32 cellular contexts compared by ENCODE assay signal in genomic region chr7:73903321-73904218, GRCh38. TPM values are rescaled to one million over a fixed set of nuclear protein-coding genes. Genes with fewer than 3 reads are reported as not detected.
DNase-seq lines count a peak whose midpoint lies in the region; ATAC-seq and TF ChIP-seq lines count a peak whose summit lies in the region.
"Had no signal": no experiment of that assay in that cellular context is flagged by ENCODE, and none has a peak within 500 bp of the region (broad histone marks: within the 10 kb centered on the region; RNA-seq: fewer than 3 reads in every experiment).

No MANE protein-coding gene starts in this region.

- no peaks in the 10 kb centered on the region for H3K36me3 Mint-ChIP-seq in chondrocyte (ENCODE audit: low read depth)
- no peaks in the 10 kb centered on the region for H3K36me3 Mint-ChIP-seq in mesothelial cell of epicardium
- H3K36me3 Mint-ChIP-seq: activated naive CD8-positive, alpha-beta T cell treated with anti-CD3 and anti-CD28 coated beads for 36 hours; immature natural killer cell; type B pancreatic cell had no signal

- H3F3A ChIP-seq in GM23248 (ENCODE audit: insufficient read depth) = no peaks in the 10 kb centered on the region

- TF ChIP-seq CTCF in IMR-90 (conservative IDR thresholded peaks at IDR 0.05; ENCODE audit: low read depth, low read length) (no peak), chondrocyte (IDR thresholded peaks at IDR 0.05) (no peak), mesothelial cell of epicardium (IDR thresholded peaks at IDR 0.05; ENCODE audit: unreplicated experiment) (no peak), tibial artery (IDR thresholded peaks at IDR 0.05) (no peak)

- no peak overlapping the region for H3K18ac ChIP-seq in IMR-90 (ENCODE audit: low read depth, low read length)

- BruUV-seq in IMR-90 (replicated peaks; lab: Mats Ljungman, UMichigan) = no TSS peak

- H3K9me3 ChIP-seq in IMR-90 (ENCODE audit: control insufficient read depth, insufficient read depth, low read length) = no peaks in the 10 kb centered on the region
- no peaks in the 10 kb centered on the region for H3K9me3 ChIP-seq in tibial artery
- H3K9me3 ChIP-seq in GM23248 (ENCODE audit: low read depth) = no peaks in the 10 kb centered on the region
- H3K9me3 ChIP-seq: colonic mucosa, MG63, right lobe of liver had no signal

- peaks cover 3% of the 10 kb centered on the region for H3K9me1 ChIP-seq in IMR-90 (ENCODE audit: insufficient read depth, low read length)

- no peak overlapping the region for H4K91ac ChIP-seq in IMR-90 (ENCODE audit: insufficient read depth, low read depth, low read length)

- H3K4me3 Mint-ChIP-seq in chondrocyte (ENCODE audit: unreplicated experiment) (no peak overlapping the region), mesothelial cell of epicardium (no peak overlapping the region)
- H3K4me3 Mint-ChIP-seq: activated naive CD8-positive, alpha-beta T cell treated with anti-CD3 and anti-CD28 coated beads for 36 hours; immature natural killer cell; T-helper 2 cell treated with Interferon-gamma antibody and Interleukin-4, amounts not matched to agents 5 μg/mL and 100 μg/mL, for 36 hours; type B pancreatic cell had no signal

- in situ Hi-C loops in IMR-90 (cut with MboI; ENCODE audit: low sequenced_read_pairs) (no loop called here), GM23248 (cut with MboI) (no loop called here)

- no peak overlapping the region for H2BK5ac ChIP-seq in IMR-90 (ENCODE audit: low read depth, low read length, poor library complexity, severe bottlenecking)

- H4K20me1 ChIP-seq in IMR-90 (ENCODE audit: insufficient read depth, low read length) = no peaks in the 10 kb centered on the region
- no peaks in the 10 kb centered on the region for H4K20me1 ChIP-seq in GM23248 (ENCODE audit: insufficient read depth)

- no peak overlapping the region for H3K23ac ChIP-seq in IMR-90 (ENCODE audit: low read depth, low read length)

- no peak overlapping the region for H3K27ac ChIP-seq in IMR-90 (ENCODE audit: insufficient read depth, low read length)
- H3K27ac ChIP-seq in tibial artery = peak overlapping the region; percentile 89 to 93
- no peak overlapping the region for H3K27ac ChIP-seq in GM23248
- H3K27ac ChIP-seq: C4-2B, colonic mucosa, right lobe of liver, VCaP had no signal

- no peaks in the 10 kb centered on the region for H3K79me1 ChIP-seq in IMR-90 (ENCODE audit: low read depth in 1 of 2, low read length in 2 of 2)

- H2BK120ac ChIP-seq in IMR-90 (ENCODE audit: low read depth, low read length) = no peak overlapping the region

- H3K27me3 ChIP-seq in IMR-90 (ENCODE audit: control insufficient read depth, insufficient read depth, low read length) (no peaks in the 10 kb centered on the region), tibial artery (no peaks in the 10 kb centered on the region), GM23248 (replicated peaks; ENCODE audit: insufficient read depth) (no peaks in the 10 kb centered on the region)
- H3K27me3 ChIP-seq: colonic mucosa, MG63, right lobe of liver had no signal

- no peak overlapping the region for H3K14ac ChIP-seq in IMR-90 (replicated peaks; ENCODE audit: low read depth, low read length)

- no peak overlapping the region for H3K4ac ChIP-seq in IMR-90 (ENCODE audit: low read depth, low read length)

- no peak for TF ChIP-seq POLR2A in IMR-90 (IDR thresholded peaks at IDR 0.05; ENCODE audit: low read depth, low read length)

- no peak overlapping the region for H3K56ac ChIP-seq in IMR-90 (ENCODE audit: extremely low read depth, insufficient read depth, low read length)

- H3K27ac Mint-ChIP-seq in chondrocyte (ENCODE audit: unreplicated experiment) (peak overlapping the region; percentile 64), mesothelial cell of epicardium (peak overlapping the region; percentile 28)
- H3K27ac Mint-ChIP-seq: activated naive CD8-positive, alpha-beta T cell treated with anti-CD3 and anti-CD28 coated beads for 36 hours; immature natural killer cell; T-helper 2 cell treated with Interferon-gamma antibody and Interleukin-4, amounts not matched to agents 5 μg/mL and 100 μg/mL, for 36 hours; type B pancreatic cell had no signal

- intact Hi-C loops in IMR-90 (cut with micrococcal nuclease) = no loop called here
- intact Hi-C loops in tibial artery (cut with DNase I; ENCODE audit: low total_unique reads) = no loop called here

- H2AK9ac ChIP-seq in IMR-90 (replicated peaks; ENCODE audit: low read depth, low read length, poor library complexity) = peak overlapping the region; percentile 28

- H2BK20ac ChIP-seq in IMR-90 (ENCODE audit: low read depth, low read length) = peak overlapping the region; percentile 53; the same call in 1 of the 2 replicates

- no peaks in the 10 kb centered on the region for H3K9me3 Mint-ChIP-seq in chondrocyte (ENCODE audit: low read depth)
- no peaks in the 10 kb centered on the region for H3K9me3 Mint-ChIP-seq in mesothelial cell of epicardium
- H3K9me3 Mint-ChIP-seq: activated naive CD8-positive, alpha-beta T cell treated with anti-CD3 and anti-CD28 coated beads for 36 hours; immature natural killer cell; T-helper 2 cell treated with Interferon-gamma antibody and Interleukin-4, amounts not matched to agents 5 μg/mL and 100 μg/mL, for 36 hours; type B pancreatic cell had no signal

- H3K4me1 Mint-ChIP-seq in chondrocyte (ENCODE audit: low read depth) (peaks cover 57% of the 10 kb centered on the region), mesothelial cell of epicardium (peaks cover 13% of the 10 kb centered on the region)
- H3K4me1 Mint-ChIP-seq: activated naive CD8-positive, alpha-beta T cell treated with anti-CD3 and anti-CD28 coated beads for 36 hours; immature natural killer cell had no signal

- no peak overlapping the region for H3K9ac ChIP-seq in IMR-90 (ENCODE audit: low read depth, low read length)
- no peak overlapping the region for H3K9ac ChIP-seq in GM23248

- H3K79me2 ChIP-seq in GM23248 (ENCODE audit: insufficient read depth) = no peaks in the 10 kb centered on the region

- H3K36me3 ChIP-seq in IMR-90 (ENCODE audit: control insufficient read depth, insufficient read depth, low read length) (no peaks in the 10 kb centered on the region), tibial artery (no peaks in the 10 kb centered on the region), GM23248 (ENCODE audit: low read depth) (no peaks in the 10 kb centered on the region)
- H3K36me3 ChIP-seq: colonic mucosa, MG63, right lobe of liver had no signal

- no peak overlapping the region for H4K5ac ChIP-seq in IMR-90 (ENCODE audit: low read depth, low read length)

- H3K4me2 ChIP-seq in IMR-90 (ENCODE audit: low read depth, low read length) (no peak overlapping the region), GM23248 (ENCODE audit: unreplicated experiment) (no peak overlapping the region)

- H2AFZ ChIP-seq in IMR-90 (replicated peaks; ENCODE audit: low read length, poor library complexity) = no peak overlapping the region
- H2AFZ ChIP-seq in GM23248 = no peak overlapping the region

- WGBS in IMR-90 (ENCODE audit: extremely low coverage in 2 of 2, insufficient read length in 1 of 2), 2 experiments = 96% methylated on average over 4 of the region's 15 CpGs; no CpG with 5 or more reads in 1 of the 2 experiments
- WGBS in GM23248 (ENCODE audit: low coverage in 1 of 2, low lambda C conversion rate in 2 of 2, missing lambda C conversion rate in 2 of 2), 2 experiments = 85% methylated on average over 15 of the region's 15 CpGs

- H3K4me1 ChIP-seq in IMR-90 (ENCODE audit: control insufficient read depth, insufficient read depth, low read length) = peaks cover 13% of the 10 kb centered on the region
- H3K4me1 ChIP-seq in tibial artery = peaks cover 0 to 72% (median 39%) of the 10 kb centered on the region in 4 donors
- H3K4me1 ChIP-seq in GM23248 (ENCODE audit: insufficient read depth) = peaks cover 31% of the 10 kb centered on the region
- H3K4me1 ChIP-seq: colonic mucosa, right lobe of liver had no signal

- CTCF ChIA-PET in IMR-90 (lab: Yijun Ruan, JAX) = no interaction called here

- POLR2A ChIA-PET in IMR-90 (lab: Charles Lee; ENCODE audit: unreplicated experiment) = no interaction called here

- DNase-seq in IMR-90 = no peak
- DNase-seq in chondrocyte (ENCODE audit: low spot score) = peak; percentile 62
- DNase-seq in mesothelial cell of epicardium (ENCODE audit: low spot score in 2 of 2, unreplicated experiment in 2 of 2) = no peak
- DNase-seq in tibial artery = no peak
- no peak for DNase-seq in GM23248
- DNase-seq: activated CD4-positive, alpha-beta T cell treated with anti-CD3 and anti-CD28 coated beads for 48 hours; activated gamma-delta T cell; activated naive CD8-positive, alpha-beta T cell treated with anti-CD3 and anti-CD28 coated beads for 36 hours; activated T-cell treated with anti-CD3 and anti-CD28 coated beads for 4 hours; anterior cingulate cortex; colonic mucosa; DND-41; effector CD8-positive, alpha-beta T cell; GF-D8; hippocampal formation; immature natural killer cell; KG1; mesenchymal stem cell; NCI-H1105; NCI-H187 treated with DMSO at 0.1 percent for 48 hours; NCI-H2171 treated with DMSO at 0.1 percent for 48 hours; NCI-H524; stimulated activated CD4-positive, alpha-beta T cell treated with anti-CD3 and anti-CD28 coated beads, Interleukin-4, amount 100 ng/mL, for 24 hours had no signal

- no peak overlapping the region for H4K8ac ChIP-seq in IMR-90 (ENCODE audit: low read depth in 2 of 2, low read length in 2 of 2)

- H2BK15ac ChIP-seq in IMR-90 (ENCODE audit: low read depth, low read length) = no peak overlapping the region

- ATAC-seq in IMR-90 (ENCODE audit: low read depth) (no peak), GM18867 (IDR thresholded peaks at IDR 0.05; ENCODE audit: unreplicated experiment) (no peak), GM18520 (IDR thresholded peaks at IDR 0.05; ENCODE audit: unreplicated experiment) (no peak)
- ATAC-seq: left lobe of liver, right lobe of liver had no signal

- no peak for TF ChIP-seq RAD21 in IMR-90 (IDR thresholded peaks at IDR 0.05; ENCODE audit: low read length)

- H3K4me3 ChIP-seq in IMR-90 (ENCODE audit: insufficient read depth, low read depth, low read length) = no peak overlapping the region
- H3K4me3 ChIP-seq in tibial artery = no peak overlapping the region
- no peak overlapping the region for H3K4me3 ChIP-seq in GM23248
- H3K4me3 ChIP-seq: colonic mucosa, MG63, right lobe of liver had no signal

- no peaks in the 10 kb centered on the region for H3K9me2 ChIP-seq in GM23248 (ENCODE audit: insufficient read depth)

- dilution Hi-C loops in IMR-90 (cut with HindIII; ENCODE audit: low sequenced_read_pairs, unreplicated experiment) = no loop called here

- peak overlapping the region; percentile 73 for H2AK5ac ChIP-seq in IMR-90 (ENCODE audit: low read depth, low read length)

- H3K27me3 Mint-ChIP-seq in chondrocyte (ENCODE audit: low read depth) = no peaks in the 10 kb centered on the region
- H3K27me3 Mint-ChIP-seq in mesothelial cell of epicardium (ENCODE audit: low read depth) = no peaks in the 10 kb centered on the region
- H3K27me3 Mint-ChIP-seq: activated naive CD8-positive, alpha-beta T cell treated with anti-CD3 and anti-CD28 coated beads for 36 hours; type B pancreatic cell had no signal

RNA-seq across cellular contexts. Expression of gene TMEM270, which starts 42.6 kb away (rescaled TPM):
- total RNA-seq in IMR-90 (2012; rRNA removed) (not detected in 2 replicates), chondrocyte (0.25 TPM in 1 of 3 replicates, not detected in the others), mesothelial cell of epicardium (not detected in 3 replicates)
- polyA plus RNA-seq in IMR-90 (2012; rRNA removed) (0.17 TPM in 1 of 2 replicates, not detected in the other), GM23248 (2016; fragmentation: Nextera tagmentation; extraction: Ambion mirVana) (not detected in 2 replicates)
- polyA plus RNA-seq in IMR-90 (2012; cell fraction: cytosol; rRNA removed) = 0.19 TPM in 1 of 2 replicates, not detected in the other
- not detected in 2 replicates for polyA plus RNA-seq in IMR-90 (2012; cell fraction: nucleus; rRNA removed; ENCODE audit: low replicate concordance)
- total RNA-seq in GM23248 (2014; rRNA removed; shearing (Covaris generic)) = not detected in 2 replicates
- total RNA-seq: activated naive CD8-positive, alpha-beta T cell treated with anti-CD3 and anti-CD28 coated beads for 36 hours; colonic mucosa; left lobe of liver; right lobe of liver had no signal
- polyA plus RNA-seq: immature natural killer cell had no signal

Comparison
In these comparisons a context has a peak if more than half of its experiments do, and no peak if none do; other contexts are left out.
1. H3K27ac ChIP-seq: peak in tibial artery (2 of 2); none in IMR-90 (single experiment) and GM23248 (single experiment).